ENCODE assay signal across 1 cellular context in genomic region chr19:18616023-18616422, GRCh38.
TF ChIP-seq lines count a peak whose summit lies in the region.

No MANE protein-coding gene starts in this region.

TF ChIP-seq in HepG2, 621 proteins besides CTCF, POLR2A, EP300 and RAD21:
- no peak for TF ChIP-seq JDP2 (CRISPR knock-in tag; IDR thresholded peaks at IDR 0.05; ENCODE audit: borderline replicate concordance)
- no peak for TF ChIP-seq ZNF724P (CRISPR knock-in tag; IDR thresholded peaks at IDR 0.05; ENCODE audit: borderline replicate concordance)
- TF ChIP-seq ZNF180 (CRISPR knock-in tag; IDR thresholded peaks at IDR 0.05; ENCODE audit: borderline replicate concordance, low read depth) = no peak
- TF ChIP-seq ZSCAN21 (CRISPR knock-in tag; IDR thresholded peaks at IDR 0.05; ENCODE audit: borderline replicate concordance) = no peak
- peak; percentile 99 for TF ChIP-seq ZNF329 (CRISPR knock-in tag; IDR thresholded peaks at IDR 0.05; ENCODE audit: low read depth)
